In the genomic region with DNA sequence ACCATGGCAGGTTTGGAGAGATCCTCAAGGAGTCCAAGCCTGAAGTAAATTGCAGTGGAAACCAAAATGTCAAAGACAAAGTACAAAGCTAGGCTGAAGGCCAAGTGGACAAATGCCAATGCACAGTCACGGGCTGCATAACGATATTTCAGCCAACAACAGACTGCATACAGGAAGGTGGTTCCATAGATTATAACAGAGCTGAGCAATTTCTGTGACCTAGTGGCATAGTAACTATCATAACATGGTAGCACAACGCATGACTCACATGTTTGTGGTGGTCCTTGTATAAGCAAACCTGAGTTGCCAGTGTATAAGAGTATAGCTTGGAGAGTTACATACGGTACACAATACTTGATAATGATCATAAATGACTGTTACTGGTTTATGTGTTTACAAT, we compare ENCODE assay signal across 8 cellular contexts.
DNase-seq lines count a peak whose midpoint lies in the region; ATAC-seq and TF ChIP-seq lines count a peak whose summit lies in the region.
"Not testable (repeated sequence)": the region's sequence is repeated elsewhere in the genome, so short reads cannot be mapped to it uniquely, and the experiment has no call there.

No MANE protein-coding gene starts in this region.

- TF ChIP-seq RAD21 in IMR-90 (IDR thresholded peaks at IDR 0.05; ENCODE audit: low read length) = not testable (repeated sequence)

- dilution Hi-C loops in IMR-90 (cut with HindIII; ENCODE audit: low sequenced_read_pairs, unreplicated experiment) = not testable (repeated sequence)

- H3K27ac Mint-ChIP-seq in stimulated activated naive CD8-positive, alpha-beta T cell treated with anti-CD3 and anti-CD28 coated beads, Interleukin-15, amount 100 ng/mL, for 72 hours = not testable (repeated sequence)

- H3K4me1 ChIP-seq in IMR-90 (ENCODE audit: control insufficient read depth, insufficient read depth, low read length); adrenal gland (replicated peaks in 1 of 2); foreskin keratinocyte; mucosa of descending colon (ENCODE audit: low read depth): not testable (repeated sequence)

- H3K18ac ChIP-seq in IMR-90 (ENCODE audit: low read depth, low read length) = not testable (repeated sequence)

- H3K4me3 ChIP-seq in IMR-90 (ENCODE audit: insufficient read depth, low read depth, low read length); adrenal gland; choroid plexus epithelial cell (ENCODE audit: low read depth, low read length); mucosa of descending colon: not testable (repeated sequence)

- H3K79me1 ChIP-seq in IMR-90 (ENCODE audit: low read depth in 1 of 2, low read length in 2 of 2) = not testable (repeated sequence)

- not testable (repeated sequence) for H3K4ac ChIP-seq in IMR-90 (ENCODE audit: low read depth, low read length)

- WGBS in IMR-90 (ENCODE audit: extremely low coverage in 2 of 2, insufficient read length in 1 of 2), 2 experiments = no CpG with 5 or more reads among the region's 4 CpGs
- WGBS in adrenal gland, 4 donors = 28 to 79% (median 37%) methylated on average over 2 to 4 of the region's 4 CpGs

- not testable (repeated sequence) for H3K4me1 Mint-ChIP-seq in stimulated activated naive CD8-positive, alpha-beta T cell treated with anti-CD3 and anti-CD28 coated beads, Interleukin-15, amount 100 ng/mL, for 72 hours

- H2BK15ac ChIP-seq in IMR-90 (ENCODE audit: low read depth, low read length) = not testable (repeated sequence)

- not testable (repeated sequence) for H2BK120ac ChIP-seq in IMR-90 (ENCODE audit: low read depth, low read length)

- not testable (repeated sequence) for H2AFZ ChIP-seq in IMR-90 (replicated peaks; ENCODE audit: low read length, poor library complexity)

- H3K27me3 ChIP-seq in IMR-90 (ENCODE audit: control insufficient read depth, insufficient read depth, low read length); adrenal gland; foreskin keratinocyte: not testable (repeated sequence)

- not testable (repeated sequence) for H3K27me3 Mint-ChIP-seq in stimulated activated naive CD8-positive, alpha-beta T cell treated with anti-CD3 and anti-CD28 coated beads, Interleukin-15, amount 100 ng/mL, for 72 hours

- not testable (repeated sequence) for H2AK5ac ChIP-seq in IMR-90 (ENCODE audit: low read depth, low read length)

- H3K9me1 ChIP-seq in IMR-90 (ENCODE audit: insufficient read depth, low read length) = not testable (repeated sequence)

- H4K5ac ChIP-seq in IMR-90 (ENCODE audit: low read depth, low read length) = not testable (repeated sequence)

- H4K20me1 ChIP-seq in IMR-90 (ENCODE audit: insufficient read depth, low read length) = not testable (repeated sequence)

- H4K91ac ChIP-seq in IMR-90 (ENCODE audit: insufficient read depth, low read depth, low read length) = not testable (repeated sequence)

- DNase-seq in DMS79 treated with DMSO at 0.1 percent for 48 hours (lab: John Stamatoyannopoulos, UW) (peak; percentile 16), IMR-90 (peak; percentile 72), T1000 (lab: John Stamatoyannopoulos, UW) (peak; percentile 58), adrenal gland (peak; percentile 13 to 75 (median 56)), choroid plexus epithelial cell (ENCODE audit: low read depth) (peak; percentile 86), foreskin keratinocyte (peak in 1 of 2 donors; percentile 26), mucosa of descending colon (peak in 2 of 3 donors; percentile 48 to 70)
- DNase-seq in stimulated activated naive CD8-positive, alpha-beta T cell treated with anti-CD3 and anti-CD28 coated beads, Interleukin-15, amount 100 ng/mL, for 72 hours = not testable (repeated sequence)

- H2BK20ac ChIP-seq in IMR-90 (ENCODE audit: low read depth, low read length) = not testable (repeated sequence)

- not testable (repeated sequence) for BruUV-seq in IMR-90 (replicated peaks; lab: Mats Ljungman, UMichigan)

- not testable (repeated sequence) for H3K9ac ChIP-seq in IMR-90 (ENCODE audit: low read depth, low read length)

- peak; percentile 85 for ATAC-seq in IMR-90 (ENCODE audit: low read depth)
- ATAC-seq in foreskin keratinocyte = peak; percentile 71
- peak; percentile 91 for ATAC-seq in mucosa of descending colon
- ATAC-seq in stimulated activated naive CD8-positive, alpha-beta T cell treated with anti-CD3 and anti-CD28 coated beads, Interleukin-15, amount 100 ng/mL, for 72 hours = peak; percentile 79

- not testable (repeated sequence) for H2BK5ac ChIP-seq in IMR-90 (ENCODE audit: low read depth, low read length, poor library complexity, severe bottlenecking)

- not testable (repeated sequence) for H3K27ac ChIP-seq in IMR-90 (ENCODE audit: insufficient read depth, low read length); adrenal gland; foreskin keratinocyte

- not testable (repeated sequence) for H3K4me2 ChIP-seq in IMR-90 (ENCODE audit: low read depth, low read length)

- H3K23ac ChIP-seq in IMR-90 (ENCODE audit: low read depth, low read length) = not testable (repeated sequence)

- H3K56ac ChIP-seq in IMR-90 (ENCODE audit: extremely low read depth, insufficient read depth, low read length) = not testable (repeated sequence)

- not testable (repeated sequence) for H3K4me3 Mint-ChIP-seq in stimulated activated naive CD8-positive, alpha-beta T cell treated with anti-CD3 and anti-CD28 coated beads, Interleukin-15, amount 100 ng/mL, for 72 hours

- intact Hi-C loops in IMR-90 (cut with micrococcal nuclease); adrenal gland (cut with DNase I); mucosa of descending colon (cut with DNase I, micrococcal nuclease): not testable (repeated sequence)

- not testable (repeated sequence) for H3K14ac ChIP-seq in IMR-90 (replicated peaks; ENCODE audit: low read depth, low read length)

- not testable (repeated sequence) for TF ChIP-seq CTCF in IMR-90 (conservative IDR thresholded peaks at IDR 0.05; ENCODE audit: low read depth, low read length); adrenal gland (IDR thresholded peaks at IDR 0.05); choroid plexus epithelial cell (conservative IDR thresholded peaks at IDR 0.05; ENCODE audit: low read depth, low read length); foreskin keratinocyte (conservative IDR thresholded peaks at IDR 0.05); mucosa of descending colon (IDR thresholded peaks at IDR 0.05)

- H3K9me3 ChIP-seq in IMR-90 (ENCODE audit: control insufficient read depth, insufficient read depth, low read length); adrenal gland (replicated peaks in 1 of 3); mucosa of descending colon: not testable (repeated sequence)

- not testable (repeated sequence) for TF ChIP-seq POLR2A in IMR-90 (IDR thresholded peaks at IDR 0.05; ENCODE audit: low read depth, low read length); adrenal gland (IDR thresholded peaks at IDR 0.05)

- in situ Hi-C loops in IMR-90 (cut with MboI; ENCODE audit: low sequenced_read_pairs) = loop anchor here (25.0 kb wide), 1 partner anchor 118 kb away; no protein-coding TSS in a partner anchor

- not testable (repeated sequence) for H3K9me3 Mint-ChIP-seq in stimulated activated naive CD8-positive, alpha-beta T cell treated with anti-CD3 and anti-CD28 coated beads, Interleukin-15, amount 100 ng/mL, for 72 hours

- not testable (repeated sequence) for H3K36me3 ChIP-seq in IMR-90 (ENCODE audit: control insufficient read depth, insufficient read depth, low read length); adrenal gland (replicated peaks in 1 of 2); mucosa of descending colon (ENCODE audit: low read depth)

- POLR2A ChIA-PET in IMR-90 (lab: Charles Lee; ENCODE audit: unreplicated experiment) = not testable (repeated sequence)

- H2AK9ac ChIP-seq in IMR-90 (replicated peaks; ENCODE audit: low read depth, low read length, poor library complexity) = not testable (repeated sequence)

- not testable (repeated sequence) for H4K8ac ChIP-seq in IMR-90 (ENCODE audit: low read depth in 2 of 2, low read length in 2 of 2)

- CTCF ChIA-PET in IMR-90 (lab: Yijun Ruan, JAX) = not testable (repeated sequence)

TF ChIP-seq in IMR-90, 13 proteins besides CTCF, POLR2A, EP300 and RAD21:
- TF ChIP-seq BHLHE40 (IDR thresholded peaks at IDR 0.05; ENCODE audit: low read depth, low read length) = peak; percentile 33; the same call in 1 of the 2 replicates
